ENCODE assay signal across 24 cellular contexts in the genomic region with DNA sequence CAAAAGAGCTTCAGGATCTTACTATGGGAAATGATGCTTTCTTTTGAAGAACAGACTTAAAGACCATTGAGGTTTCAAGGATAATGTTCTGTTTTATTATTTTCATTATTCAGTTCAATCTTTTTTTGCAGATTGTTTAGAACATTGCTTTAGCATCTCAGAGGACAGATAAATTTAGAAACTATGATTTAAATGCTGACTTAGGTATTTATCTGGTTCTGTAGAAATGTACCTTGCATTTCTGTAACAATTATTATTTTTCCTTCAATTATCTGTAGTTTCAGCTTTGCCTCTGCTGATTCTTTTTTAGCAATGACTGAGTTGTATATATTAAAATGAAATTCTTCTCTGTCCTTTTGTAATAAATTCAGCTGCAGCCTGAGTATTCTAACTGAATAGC.
A peak's percentile ranks its signal among the peaks of the same experiment; 100 is the strongest.
DNase-seq lines count a peak whose midpoint lies in the region; ATAC-seq, FAIRE-seq and TF ChIP-seq lines count a peak whose summit lies in the region.
"Had no signal": no experiment of that assay in that cellular context is flagged by ENCODE, and none has a peak within 500 bp of the region (broad histone marks: within the 10 kb centered on the region; RNA-seq: fewer than 3 reads in every experiment).

No MANE protein-coding gene starts in this region.

- H4K20me1 ChIP-seq in HepG2 (ENCODE audit: insufficient read depth, low read length) (no peaks in the 10 kb centered on the region), K562 (replicated peaks; ENCODE audit: control insufficient read depth, insufficient read depth, low read length) (no peaks in the 10 kb centered on the region)
- H4K20me1 ChIP-seq: BLaER1 had no signal

- TF ChIP-seq CTCF in HepG2 (CRISPR knock-in tag; IDR thresholded peaks at IDR 0.05) (no peak), right lobe of liver (IDR thresholded peaks at IDR 0.05) (no peak), K562 (IDR thresholded peaks at IDR 0.05 in 2 of 3, conservative IDR thresholded peaks at IDR 0.05 in 1 of 3; ENCODE audit: insufficient read depth in 2 of 3, low read depth in 1 of 3, low read length in 3 of 3) (no peak)

- FAIRE-seq in HepG2 (lab: Jason Lieb, UNC) (no peak), K562 (lab: Jason Lieb, UNC) (no peak)
- FAIRE-seq: GM12878, GM12892, GM18507 had no signal

- no peaks in the 10 kb centered on the region for H3K27me3 ChIP-seq in HepG2 (ENCODE audit: control insufficient read depth in 1 of 2, insufficient read depth in 2 of 2, low read length in 2 of 2)
- H3K27me3 ChIP-seq in right lobe of liver: no peaks in the 10 kb centered on the region
- H3K27me3 ChIP-seq in K562 (ENCODE audit: control insufficient read depth in 2 of 2, insufficient read depth in 2 of 2, low read length in 2 of 2): no peaks in the 10 kb centered on the region
- H3K27me3 ChIP-seq: BLaER1 had no signal

- intact Hi-C loops in HepG2 (cut with micrococcal nuclease; ENCODE audit: unreplicated experiment) (loop anchor here (10.0 kb wide), 1 partner anchor 713 kb away; no protein-coding TSS in a partner anchor), right lobe of liver (cut with DNase I) (no loop called here), K562 (cut with micrococcal nuclease) (no loop called here)

- BruUV-seq in HepG2 (replicated peaks; lab: Mats Ljungman, UMichigan): no TSS peak
- BruUV-seq in K562 (replicated peaks; lab: Mats Ljungman, UMichigan): no TSS peak

- no peak for TF ChIP-seq POLR2A in HepG2 (IDR thresholded peaks at IDR 0.05; ENCODE audit: insufficient read depth in 1 of 2, low read depth in 2 of 2, low read length in 2 of 2)
- TF ChIP-seq POLR2A in right lobe of liver (IDR thresholded peaks at IDR 0.05): no peak
- no peak for TF ChIP-seq POLR2A in K562 (conservative IDR thresholded peaks at IDR 0.05)

- H3K4me2 ChIP-seq in HepG2 (ENCODE audit: low read depth, low read length) (no peak overlapping the region), K562 (ENCODE audit: insufficient read depth, low read length) (no peak overlapping the region)
- H3K4me2 ChIP-seq: BLaER1 had no signal

- DNase-seq in HepG2 (ENCODE audit: low spot score): no peak
- DNase-seq in right lobe of liver: no peak
- no peak for DNase-seq in K562 (ENCODE audit: extremely low read depth in 1 of 4, low spot score in 3 of 4)
- DNase-seq in activated T-cell treated with anti-CD3 and anti-CD28 coated beads, Interleukin-2, amount 50 U/mL, for 1 hour: no peak
- no peak for DNase-seq in occipital lobe (lab: John Stamatoyannopoulos, UW)
- DNase-seq: ACHN; BE2C; C1 segment of cervical spinal cord; CD4-positive, alpha-beta memory T cell; CD4-positive, CD25-positive, alpha-beta regulatory T cell; CD8-positive, alpha-beta memory T cell; COR-L47; DMS 273 treated with DMSO at 0.1 percent for 48 hours; DMS153; DMS53; DMS79; DND-41; EL; GDM1 had no signal

- POLR2A ChIA-PET in HepG2 (lab: Yijun Ruan, JAX) (no interaction called here), K562 (lab: Yijun Ruan, JAX) (no interaction called here)

- H3K9me1 ChIP-seq in K562 (ENCODE audit: control insufficient read depth, insufficient read depth, low read length): no peaks in the 10 kb centered on the region

- H3K9ac ChIP-seq in HepG2 (ENCODE audit: insufficient read depth, low read depth, low read length) (no peak overlapping the region), K562 (ENCODE audit: insufficient read depth in 1 of 2, low read depth in 2 of 2, low read length in 2 of 2) (no peak overlapping the region)
- H3K9ac ChIP-seq: BLaER1 had no signal

- H3K9me3 ChIP-seq in HepG2 (ENCODE audit: low read length) (no peaks in the 10 kb centered on the region), right lobe of liver (no peaks in the 10 kb centered on the region), K562 (replicated peaks; ENCODE audit: control insufficient read depth, insufficient read depth, low read depth, low read length) (no peaks in the 10 kb centered on the region)
- H3K9me3 ChIP-seq: BE2C had no signal

- no peak overlapping the region for H3K4me3 ChIP-seq in HepG2 (replicated peaks in 1 of 3; ENCODE audit: insufficient read depth in 1 of 3, low read depth in 2 of 3, low read length in 3 of 3)
- H3K4me3 ChIP-seq in right lobe of liver: no peak overlapping the region
- H3K4me3 ChIP-seq in K562: no peak overlapping the region
- H3K4me3 ChIP-seq: BLaER1, GM12878 had no signal

- H3K36me3 ChIP-seq in HepG2 (replicated peaks in 1 of 2; ENCODE audit: control insufficient read depth in 1 of 2, insufficient read depth in 2 of 2, low read length in 2 of 2) (no peaks in the 10 kb centered on the region), right lobe of liver (no peaks in the 10 kb centered on the region), K562 (ENCODE audit: control insufficient read depth, insufficient read depth, low read length) (no peaks in the 10 kb centered on the region)
- H3K36me3 ChIP-seq: BE2C, BLaER1 had no signal

- H3K79me2 ChIP-seq in HepG2 (ENCODE audit: insufficient read depth, low read length): no peaks in the 10 kb centered on the region
- no peaks in the 10 kb centered on the region for H3K79me2 ChIP-seq in K562 (ENCODE audit: control insufficient read depth, insufficient read depth, low read length)

- CTCF ChIA-PET in HepG2 (lab: Yijun Ruan, JAX; ENCODE audit: low intra/inter-chr PET ratio, low total read pairs): no interaction called here
- CTCF ChIA-PET in K562 (lab: Yijun Ruan, JAX; ENCODE audit: low intra/inter-chr PET ratio): no interaction called here

- no peak for TF ChIP-seq RAD21 in HepG2 (CRISPR knock-in tag; IDR thresholded peaks at IDR 0.05)
- no peak for TF ChIP-seq RAD21 in K562 (CRISPR knock-in tag; conservative IDR thresholded peaks at IDR 0.05 in 1 of 2, IDR thresholded peaks at IDR 0.05 in 1 of 2)

- TF ChIP-seq EP300 in HepG2 (IDR thresholded peaks at IDR 0.05; ENCODE audit: low read depth in 2 of 2, low read length in 2 of 2) (no peak), HepG2 (CRISPR knock-in tag; IDR thresholded peaks at IDR 0.05; ENCODE audit: borderline replicate concordance) (no peak), K562 (IDR thresholded peaks at IDR 0.05; ENCODE audit: low read length) (no peak)

- H2AFZ ChIP-seq in HepG2 (ENCODE audit: low read length): no peak overlapping the region
- H2AFZ ChIP-seq in K562 (ENCODE audit: low read depth, low read length): no peak overlapping the region

- H3K27ac ChIP-seq in HepG2 (ENCODE audit: extremely low read length, insufficient read depth, low read length) (no peak overlapping the region), right lobe of liver (no peak overlapping the region), K562 (ENCODE audit: extremely low read depth, low read depth, low read length) (no peak overlapping the region)
- H3K27ac ChIP-seq: 22Rv1, BLaER1 had no signal

- no peak for ATAC-seq in HepG2
- ATAC-seq in right lobe of liver: no peak
- no peak for ATAC-seq in K562
- ATAC-seq: GM12878 had no signal

- no peaks in the 10 kb centered on the region for H3K4me1 ChIP-seq in HepG2 (ENCODE audit: insufficient read depth, low read length)
- H3K4me1 ChIP-seq in right lobe of liver: no peaks in the 10 kb centered on the region
- H3K4me1 ChIP-seq in K562 (replicated peaks in 1 of 2; ENCODE audit: control insufficient read depth in 2 of 2, insufficient read depth in 2 of 2, low read length in 2 of 2): no peaks in the 10 kb centered on the region
- H3K4me1 ChIP-seq: BE2C had no signal

- in situ Hi-C loops in HepG2 (cut with HindIII; ENCODE audit: extremely low pct_ligation_motif_present, low pct_unique_long_range_greater_than_20kb) (no loop called here), K562 (cut with MboI) (no loop called here)

TF ChIP-seq in HepG2, 621 proteins besides CTCF, POLR2A, EP300 and RAD21:
- TF ChIP-seq FOXK2 (IDR thresholded peaks at IDR 0.05) (no peak), MAFF (IDR thresholded peaks at IDR 0.05; ENCODE audit: low read depth, low read length) (peak; percentile 94), MAFK (conservative IDR thresholded peaks at IDR 0.05 in 1 of 2, IDR thresholded peaks at IDR 0.05 in 1 of 2; ENCODE audit: low read length in 2 of 2) (peak; percentile 95)

TF ChIP-seq in K562, 482 proteins besides CTCF, POLR2A, EP300 and RAD21:
- TF ChIP-seq, protein P1, sequence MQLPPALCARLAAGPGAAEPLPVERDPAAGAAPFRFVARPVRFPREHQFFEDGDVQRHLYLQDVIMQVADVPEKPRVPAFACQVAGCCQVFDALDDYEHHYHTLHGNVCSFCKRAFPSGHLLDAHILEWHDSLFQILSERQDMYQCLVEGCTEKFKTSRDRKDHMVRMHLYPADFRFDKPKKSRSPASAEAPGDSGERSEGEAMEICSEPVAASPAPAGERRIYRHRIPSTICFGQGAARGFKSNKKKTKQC (CRISPR knock-in tag; IDR thresholded peaks at IDR 0.05): no peak
- TF ChIP-seq ZNF316 (IDR thresholded peaks at IDR 0.05) (peak; percentile 37; the same call in 1 of the 2 replicates), MAFF (IDR thresholded peaks at IDR 0.05; ENCODE audit: low read length) (peak; percentile 42; the same call in 1 of the 2 replicates), MAFK (IDR thresholded peaks at IDR 0.05; ENCODE audit: low read length) (peak; percentile 21; the same call in 1 of the 2 replicates), ZNF263 (CRISPR knock-in tag; IDR thresholded peaks at IDR 0.05; ENCODE audit: borderline replicate concordance) (no peak)

Comparison
In these comparisons a context has a peak if more than half of its experiments do, and no peak if none do; other contexts are left out.
1. Of the 241 proteins assayed by ChIP-seq in both HepG2 and K562: peak only in HepG2: none; only in K562: none; in both: MAFF and MAFK; in neither: 239.